ENCODE assay signal across 27 cellular contexts in genomic region chr1:34650800-34651199, GRCh38.
"Had no signal": no experiment of that assay in that cellular context is flagged by ENCODE, and none has a peak within 500 bp of the region (broad histone marks: within the 10 kb centered on the region; RNA-seq: fewer than 3 reads in every experiment).

No MANE protein-coding gene starts in this region.

- H3K4me3 ChIP-seq: neural progenitor cell, ovary, psoas muscle, right lobe of liver, sigmoid colon, stomach, thoracic aorta, thyroid gland, tibial nerve, upper lobe of left lung, vagina had no signal

- H3K4me1 ChIP-seq: parathyroid adenoma, psoas muscle, right lobe of liver, sigmoid colon, stomach, thyroid gland, tibial nerve, upper lobe of left lung, vagina had no signal

- H3K4me2 ChIP-seq: neural progenitor cell had no signal

- H3K27me3 ChIP-seq: neural progenitor cell, ovary, thyroid gland, upper lobe of left lung, vagina had no signal

- H3K27ac ChIP-seq: neural progenitor cell, neutrophil, ovary, parathyroid adenoma, psoas muscle, right lobe of liver, sigmoid colon, stomach, thoracic aorta, thyroid gland, tibial nerve, upper lobe of left lung, vagina had no signal

- H3K9me3 ChIP-seq: neutrophil, ovary, psoas muscle, right lobe of liver, sigmoid colon, stomach, thoracic aorta, thyroid gland, tibial nerve, upper lobe of left lung, vagina had no signal

- H2AFZ ChIP-seq: neural progenitor cell, parathyroid adenoma had no signal

- H3K9ac ChIP-seq: neural progenitor cell, parathyroid adenoma had no signal

- H3K36me3 ChIP-seq: neural progenitor cell, neutrophil, ovary, right lobe of liver, sigmoid colon, stomach, thoracic aorta, thyroid gland, tibial nerve, upper lobe of left lung, vagina had no signal

- ATAC-seq: natural killer cell; psoas muscle; right cardiac atrium; right lobe of liver; stimulated activated effector memory CD8-positive, alpha-beta T cell treated with anti-CD3 and anti-CD28 coated beads, Interleukin-12 subunit alpha, Interleukin-12 subunit beta, amount 100 ng/mL, for 72 hours; stimulated activated naive B cell treated with anti-CD40 and anti-IgM and Interleukin-4, amounts not matched to agents 10 μg/mL and 1 μg/mL and 100 μg/mL, for 72 hours had no signal

- DNase-seq: natural killer cell; nucleus accumbens; ovary; posterior cingulate gyrus; psoas muscle; right cardiac atrium; right lobe of liver; sigmoid colon; small intestine; stimulated activated CD4-positive, alpha-beta T cell treated with anti-CD3 and anti-CD28 coated beads, Interleukin-15, amount 100 ng/mL, for 24 hours; stimulated activated CD4-positive, alpha-beta T cell treated with anti-CD3 and anti-CD28 coated beads, Interleukin-2, amount 100 ng/mL, for 24 hours; stimulated activated CD4-positive, alpha-beta T cell treated with anti-CD3 and anti-CD28 coated beads, Interleukin-2, amount 100 ng/mL, for 48 hours; stimulated activated CD4-positive, alpha-beta T cell treated with anti-CD3 and anti-CD28 coated beads, Interleukin-4, amount 100 ng/mL, for 24 hours; stimulated activated naive B cell treated with anti-CD40 and anti-IgM and Interleukin-4, amounts not matched to agents 10 μg/mL and 1 μg/mL and 100 μg/mL, for 72 hours; stimulated activated naive CD4-positive, alpha-beta T cell treated with Interleukin-2 at 50 U/mL for 16 hours; stomach; thyroid gland; trophoblast cell had no signal

- FAIRE-seq: small intestine, urothelium cell line had no signal

- H3K79me2 ChIP-seq: parathyroid adenoma had no signal
